Comparison of ENCODE assay signal across 13 cellular contexts in the genomic region with DNA sequence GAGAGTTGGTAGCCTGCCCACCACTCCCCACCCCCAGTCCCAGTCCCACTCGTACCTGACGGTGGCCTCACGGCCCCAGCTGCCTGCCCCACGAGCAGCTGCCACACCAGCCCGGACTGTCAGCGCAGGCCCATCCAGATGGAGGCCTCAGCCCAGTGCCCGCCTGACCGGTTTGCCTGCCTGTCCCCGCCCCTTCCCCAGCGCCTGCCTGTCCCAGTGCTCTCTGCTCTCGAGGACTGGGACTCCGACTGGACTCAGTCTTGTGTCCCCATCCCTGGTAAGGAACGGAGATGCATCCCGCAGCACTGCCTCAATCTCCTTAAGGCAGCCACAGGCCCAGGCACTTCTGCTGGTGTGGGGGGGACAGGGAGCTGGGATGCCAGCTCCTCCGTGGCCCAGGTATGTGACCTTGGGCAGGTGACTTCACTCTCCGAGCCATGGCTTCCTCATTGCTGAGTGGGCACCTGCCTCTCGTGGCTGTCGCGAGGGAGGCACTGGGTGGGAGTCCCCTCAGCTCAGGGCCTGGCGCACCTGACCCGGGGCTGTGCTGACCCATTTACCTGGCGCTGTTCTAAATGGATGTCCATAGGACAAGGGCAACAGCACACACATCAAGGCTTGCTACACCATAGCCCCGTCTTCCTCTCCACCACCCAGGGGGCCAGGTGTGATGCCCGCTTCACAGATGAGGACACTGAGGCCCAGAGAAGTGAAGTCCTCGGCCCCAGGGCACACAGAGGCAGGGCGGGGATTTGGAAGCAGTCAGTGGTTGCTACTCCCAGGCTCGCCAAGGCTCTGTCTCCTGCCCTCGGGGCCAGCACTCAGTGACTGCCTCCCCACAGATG. TPM values are rescaled to one million over a fixed set of nuclear protein-coding genes. Genes with fewer than 3 reads are reported as not detected.
DNase-seq lines count a peak whose midpoint lies in the region; ATAC-seq and TF ChIP-seq lines count a peak whose summit lies in the region.
"Had no signal": no experiment of that assay in that cellular context is flagged by ENCODE, and none has a peak within 500 bp of the region (broad histone marks: within the 10 kb centered on the region; RNA-seq: fewer than 3 reads in every experiment).

A gene with protein sequence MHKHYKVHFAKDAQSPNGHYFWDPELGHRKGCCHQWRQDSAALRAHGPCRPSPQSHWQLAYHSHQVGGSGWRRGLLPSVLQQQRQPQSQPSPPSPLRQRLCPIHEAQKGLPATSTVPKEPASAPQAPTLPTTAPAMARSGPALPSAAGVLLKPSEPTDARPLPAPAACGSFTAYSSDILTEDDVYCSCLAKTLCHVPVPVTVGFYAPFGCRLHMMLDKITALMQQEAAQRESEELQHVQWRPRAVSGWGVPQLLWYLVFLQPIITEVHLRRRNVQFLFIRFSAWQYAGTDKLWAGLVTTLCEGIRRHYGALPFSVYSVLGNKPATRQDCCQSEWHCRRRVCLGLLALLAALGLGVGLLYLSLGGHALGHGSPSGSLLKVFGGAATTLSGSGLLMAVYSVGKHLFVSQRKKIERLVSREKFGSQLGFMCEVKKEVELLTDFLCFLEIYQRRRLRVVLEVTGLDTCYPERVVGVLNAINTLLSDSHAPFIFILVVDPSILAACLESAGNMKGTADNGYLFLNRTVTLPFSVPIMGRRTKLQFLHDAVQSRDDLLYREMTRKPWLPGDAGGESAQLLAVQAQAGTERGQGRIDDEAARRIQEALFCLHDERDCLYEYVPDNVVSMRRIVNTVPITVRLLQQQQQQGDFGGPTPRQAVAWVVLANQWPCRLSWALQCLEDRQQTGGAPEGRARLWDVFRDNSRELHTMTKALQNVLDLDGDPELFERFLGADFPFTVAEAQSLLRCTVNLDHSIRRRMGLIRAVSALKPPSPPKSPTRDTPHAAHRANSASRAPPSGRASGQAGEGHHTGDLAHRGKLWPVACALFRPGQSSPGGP (minus strand): TSS at position 113 of the 845 bp plus-strand sequence. CDS start 832 bp downstream, outside the sequence.

- peaks cover 19% of the 10 kb centered on the region for H3K27me3 Mint-ChIP-seq in brain

- H2BK120ac ChIP-seq in mesenchymal stem cell (ENCODE audit: low read depth, low read length), result no peak within 1 kb of the TSS

- no peak within 1 kb of the TSS for H3K4me2 ChIP-seq in mesenchymal stem cell (ENCODE audit: low read length, poor library complexity, severe bottlenecking)

- H3K23ac ChIP-seq in mesenchymal stem cell (ENCODE audit: low read length in 2 of 2), result peak within 1 kb of the TSS in 1 of 2 experiments; percentile 2

- H3K27ac Mint-ChIP-seq in brain, result peak within 1 kb of the TSS in 3 of 5 experiments; percentile 10 to 63 (median 39)
- H3K27ac Mint-ChIP-seq: activated B cell treated with CpG ODN at 0.5 μM for 24 hours; activated T-helper 1 cell treated with anti-CD3 and anti-CD28 coated beads, Interleukin-12 subunit alpha, Interleukin-12 subunit beta, Interleukin-2, Interleukin-4 antibody, amounts not matched to agents 30 ng/mL and 10 ng/mL and 1 ng/mL, durations not matched to agents 14 hours and 24 hours and 36 hours had no signal

- H2BK5ac ChIP-seq in mesenchymal stem cell (ENCODE audit: low read depth, low read length, poor library complexity, severe bottlenecking), result no peak within 1 kb of the TSS

- H3K4me1 ChIP-seq in heart right ventricle (peaks cover 7 to 22% (median 14%) of the 10 kb centered on the region in 9 donors), mesenchymal stem cell (ENCODE audit: control insufficient read depth, insufficient read depth, low read depth, low read length) (peaks cover 12% of the 10 kb centered on the region)

- H4K8ac ChIP-seq in mesenchymal stem cell (ENCODE audit: low read length), result no peak within 1 kb of the TSS

- H4K91ac ChIP-seq in mesenchymal stem cell (ENCODE audit: low read length), result peak within 1 kb of the TSS; percentile 35

- H3K36me3 ChIP-seq in heart right ventricle (no peaks in the 10 kb centered on the region), mesenchymal stem cell (ENCODE audit: control insufficient read depth in 1 of 2, insufficient read depth in 2 of 2, low read depth in 1 of 2, low read length in 2 of 2) (no peaks in the 10 kb centered on the region)

- H3K4me3 ChIP-seq in heart right ventricle (no peak within 1 kb of the TSS), mesenchymal stem cell (ENCODE audit: insufficient read depth in 1 of 2, low read depth in 1 of 2, low read length in 2 of 2) (no peak within 1 kb of the TSS)

- H2AK5ac ChIP-seq in mesenchymal stem cell (ENCODE audit: low read length, severe bottlenecking), result no peak within 1 kb of the TSS

- H3K14ac ChIP-seq in mesenchymal stem cell (ENCODE audit: low read length in 2 of 2), result peak within 1 kb of the TSS in 1 of 2 experiments; percentile 12

- H3K4me3 Mint-ChIP-seq in brain, result no peak within 1 kb of the TSS
- H3K4me3 Mint-ChIP-seq: activated B cell treated with CpG ODN at 0.5 μM for 24 hours; activated T-helper 1 cell treated with anti-CD3 and anti-CD28 coated beads, Interleukin-12 subunit alpha, Interleukin-12 subunit beta, Interleukin-2, Interleukin-4 antibody, amounts not matched to agents 30 ng/mL and 10 ng/mL and 1 ng/mL, durations not matched to agents 14 hours and 24 hours and 36 hours had no signal

- 56 to 58% methylated on average over 28 of the region's 28 CpGs for WGBS in heart right ventricle, 2 donors
- 71% methylated on average over 28 of the region's 28 CpGs for WGBS in mesenchymal stem cell

- no peak within 1 kb of the TSS for H3K4ac ChIP-seq in mesenchymal stem cell (ENCODE audit: low read depth in 1 of 2, low read length in 2 of 2)

- no peak within 1 kb of the TSS for H2BK12ac ChIP-seq in mesenchymal stem cell (ENCODE audit: low read length in 2 of 2)

- H3K9me3 ChIP-seq in heart right ventricle (no peaks in the 10 kb centered on the region), mesenchymal stem cell (ENCODE audit: control insufficient read depth, low read length) (no peaks in the 10 kb centered on the region)

- no peaks in the 10 kb centered on the region for H3K36me3 Mint-ChIP-seq in brain

- no peak within 1 kb of the TSS for H2BK15ac ChIP-seq in mesenchymal stem cell (ENCODE audit: low read depth, poor library complexity, severe bottlenecking)

- H3K18ac ChIP-seq in mesenchymal stem cell (ENCODE audit: low read depth in 1 of 2, low read length in 2 of 2), result no peak within 1 kb of the TSS

- H3K27me3 ChIP-seq in heart right ventricle (peaks cover 0 to 43% (median 33%) of the 10 kb centered on the region in 7 donors), mesenchymal stem cell (ENCODE audit: control insufficient read depth in 1 of 2, insufficient read depth in 1 of 2, low read length in 2 of 2) (peaks cover 52 to 56% of the 10 kb centered on the region in 2 experiments)

- H2AFZ ChIP-seq in mesenchymal stem cell (ENCODE audit: low read depth, low read length), result no peak within 1 kb of the TSS

- ATAC-seq in Right ventricle myocardium inferior (no peak), heart right ventricle (no peak), GM21619 (IDR thresholded peaks at IDR 0.05; ENCODE audit: unreplicated experiment) (no peak)

- intact Hi-C loops in Right ventricle myocardium inferior (cut with DNase I) (no loop called here), heart right ventricle (cut with DNase I) (no loop called here), posterior cingulate gyrus (cut with DNase I) (no loop called here)

- TF ChIP-seq CTCF in heart right ventricle (IDR thresholded peaks at IDR 0.05), result no peak
- TF ChIP-seq CTCF in brain (conservative IDR thresholded peaks at IDR 0.05), result no peak

- peaks cover 0 to 3% (median 0%) of the 10 kb centered on the region in 5 experiments for H3K9me3 Mint-ChIP-seq in brain
- H3K9me3 Mint-ChIP-seq: activated B cell treated with CpG ODN at 0.5 μM for 24 hours; activated T-helper 1 cell treated with anti-CD3 and anti-CD28 coated beads, Interleukin-12 subunit alpha, Interleukin-12 subunit beta, Interleukin-2, Interleukin-4 antibody, amounts not matched to agents 30 ng/mL and 10 ng/mL and 1 ng/mL, durations not matched to agents 14 hours and 24 hours and 36 hours had no signal

- H3K79me1 ChIP-seq in mesenchymal stem cell (replicated peaks; ENCODE audit: low read length, poor library complexity, severe bottlenecking), result no peaks in the 10 kb centered on the region

- no peak within 1 kb of the TSS for H3K9ac ChIP-seq in mesenchymal stem cell (ENCODE audit: low read length)

- H3K27ac ChIP-seq in heart right ventricle (no peak within 1 kb of the TSS), mesenchymal stem cell (ENCODE audit: low read length, poor library complexity, severe bottlenecking) (no peak within 1 kb of the TSS)

- no peaks in the 10 kb centered on the region for H3K4me1 Mint-ChIP-seq in brain

- DNase-seq in Right ventricle myocardium inferior (ENCODE audit: missing footprints) (peak; percentile 37), heart right ventricle (no peak), mesenchymal stem cell (no peak), NCI-H1092 treated with DMSO at 0.1 percent for 48 hours (lab: John Stamatoyannopoulos, UW) (no peak), posterior cingulate gyrus (no peak)
- no peak for DNase-seq in stimulated activated CD4-positive, alpha-beta T cell treated with anti-CD3 and anti-CD28 coated beads, Interleukin-4, amount 100 ng/mL, for 24 hours
- DNase-seq: activated B cell treated with CpG ODN at 0.5 μM for 24 hours, NCI-H2227 treated with DMSO at 0.1 percent for 48 hours, RPMI8226 had no signal

RNA-seq across cellular contexts. Expression of the gene that starts here (rescaled TPM):
- total RNA-seq in Right ventricle myocardium inferior (not detected), heart right ventricle (under 1 TPM in 3 of 10 donors, not detected in 7; 0.06 to 0.09 (median 0.07) TPM)
- polyA plus RNA-seq in heart right ventricle (under 1 TPM; 0.06 to 0.07 TPM), brain (ENCODE audit: insufficient read depth, low read depth, low replicate concordance) (0.42 TPM)
- 0.01 TPM for polyA plus RNA-seq in mesenchymal stem cell (2013, experiment 1 of 2)
- 0.01 TPM for polyA plus RNA-seq in mesenchymal stem cell (2013, experiment 2 of 2)
- total RNA-seq: sciatic nerve had no signal

Comparison
In these comparisons a context has a peak if more than half of its experiments do, and no peak if none do; other contexts are left out.
1. Peak in DNase-seq in Right ventricle myocardium inferior; RNA of the gene not detected or under 1 TPM.